ENCODE assay signal across 16 cellular contexts in the genomic region with DNA sequence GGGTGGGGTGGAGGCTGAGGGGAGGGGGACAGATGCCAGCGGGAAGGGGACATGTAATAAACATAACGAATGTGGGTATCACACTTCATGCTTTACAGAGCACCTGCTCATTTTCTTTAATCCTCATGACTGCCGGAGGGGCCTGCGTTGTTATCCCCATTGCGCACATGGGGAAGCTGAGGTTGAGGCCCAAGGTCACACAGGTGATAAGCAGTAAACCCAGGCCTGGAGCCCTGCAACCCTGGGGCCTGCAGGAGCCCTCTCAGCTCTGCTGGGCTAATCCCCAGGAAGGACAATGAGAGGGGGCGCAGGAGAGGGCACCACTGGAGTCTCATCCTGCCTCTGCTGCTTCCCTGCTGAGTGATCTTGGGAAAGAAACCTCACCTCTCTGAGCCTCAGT.
A peak's percentile ranks its signal among the peaks of the same experiment; 100 is the strongest.
DNase-seq lines count a peak whose midpoint lies in the region; ATAC-seq and TF ChIP-seq lines count a peak whose summit lies in the region.
"Had no signal": no experiment of that assay in that cellular context is flagged by ENCODE, and none has a peak within 500 bp of the region (broad histone marks: within the 10 kb centered on the region; RNA-seq: fewer than 3 reads in every experiment).

No MANE protein-coding gene starts in this region.

- no peaks in the 10 kb centered on the region for H3K27me3 ChIP-seq in neural progenitor cell
- H3K27me3 ChIP-seq: BLaER1 treated with 17β-estradiol and CSF1 and Interleukin-3, amounts not matched to agents 10 nM and 100 nM had no signal

- peak overlapping the region; percentile 34 for H3K4me2 ChIP-seq in neural progenitor cell
- H3K4me2 ChIP-seq: BLaER1 treated with 17β-estradiol and CSF1 and Interleukin-3, amounts not matched to agents 10 nM and 100 nM had no signal

- intact Hi-C loops in cardiac septum (cut with DNase I) (loop anchor here (10.0 kb wide), 1 partner anchor 274 kb away; no protein-coding TSS in a partner anchor), Right ventricle myocardium superior (cut with DNase I) (no loop called here)
- intact Hi-C loops in activated CD8-positive, alpha-beta T cell treated with anti-CD3 and anti-CD28 coated beads for 36 hours (cut with micrococcal nuclease): no loop called here

- H3K9me3 ChIP-seq in neural progenitor cell (ENCODE audit: low read depth): no peaks in the 10 kb centered on the region
- H3K9me3 ChIP-seq: BLaER1 treated with 17β-estradiol and CSF1 and Interleukin-3, amounts not matched to agents 10 nM and 100 nM had no signal

- H3K4me3 Mint-ChIP-seq in WTC11: no peak overlapping the region
- H3K4me3 Mint-ChIP-seq in neural progenitor cell: no peak overlapping the region
- H3K4me3 Mint-ChIP-seq in activated CD8-positive, alpha-beta T cell treated with anti-CD3 and anti-CD28 coated beads for 36 hours: no peak overlapping the region
- H3K4me3 Mint-ChIP-seq: CD4-positive, alpha-beta memory T cell; HFFc6 had no signal

- peaks cover 39% of the 10 kb centered on the region for H3K4me1 Mint-ChIP-seq in WTC11
- H3K4me1 Mint-ChIP-seq in neural progenitor cell: peaks cover 47% of the 10 kb centered on the region
- no peaks in the 10 kb centered on the region for H3K4me1 Mint-ChIP-seq in activated CD8-positive, alpha-beta T cell treated with anti-CD3 and anti-CD28 coated beads for 36 hours (ENCODE audit: low read depth)

- H3K4me1 ChIP-seq in neural progenitor cell: peaks cover 34% of the 10 kb centered on the region

- H4K20me1 ChIP-seq in neural progenitor cell (ENCODE audit: low read depth): no peaks in the 10 kb centered on the region
- H4K20me1 ChIP-seq: BLaER1 treated with 17β-estradiol and CSF1 and Interleukin-3, amounts not matched to agents 10 nM and 100 nM had no signal

- no peak overlapping the region for H2AFZ ChIP-seq in neural progenitor cell (replicated peaks)

- no peak for ATAC-seq in Right ventricle myocardium superior (ENCODE audit: poor library complexity)
- no peak for ATAC-seq in WTC11
- no peak for ATAC-seq in activated CD8-positive, alpha-beta T cell treated with anti-CD3 and anti-CD28 coated beads for 36 hours
- ATAC-seq in GM19452 (IDR thresholded peaks at IDR 0.05; ENCODE audit: unreplicated experiment): no peak

- H3K27ac ChIP-seq in neural progenitor cell: no peak overlapping the region
- H3K27ac ChIP-seq: BLaER1 treated with 17β-estradiol and CSF1 and Interleukin-3, amounts not matched to agents 10 nM and 100 nM; HL-60 had no signal

- CTCF ChIA-PET in WTC11 (lab: Charles Lee): interaction anchor here (1.2 to 2.9 kb wide), 3 partner anchors 8 to 108 kb away, joined by 3 to 13 read pairs (median 3); no protein-coding TSS in a partner anchor
- CTCF ChIA-PET in activated CD8-positive, alpha-beta T cell treated with anti-CD3 and anti-CD28 coated beads for 36 hours (lab: Charles Lee): no interaction called here

- H3K36me3 Mint-ChIP-seq in WTC11: no peaks in the 10 kb centered on the region
- no peaks in the 10 kb centered on the region for H3K36me3 Mint-ChIP-seq in neural progenitor cell
- no peaks in the 10 kb centered on the region for H3K36me3 Mint-ChIP-seq in activated CD8-positive, alpha-beta T cell treated with anti-CD3 and anti-CD28 coated beads for 36 hours (ENCODE audit: low read depth)
- H3K36me3 Mint-ChIP-seq: CD4-positive, alpha-beta memory T cell had no signal

- H3K36me3 ChIP-seq in neural progenitor cell: no peaks in the 10 kb centered on the region
- H3K36me3 ChIP-seq: BLaER1 treated with 17β-estradiol and CSF1 and Interleukin-3, amounts not matched to agents 10 nM and 100 nM had no signal

- H3K9me3 Mint-ChIP-seq in WTC11: no peaks in the 10 kb centered on the region
- H3K9me3 Mint-ChIP-seq in neural progenitor cell: no peaks in the 10 kb centered on the region
- H3K9me3 Mint-ChIP-seq in activated CD8-positive, alpha-beta T cell treated with anti-CD3 and anti-CD28 coated beads for 36 hours: no peaks in the 10 kb centered on the region
- H3K9me3 Mint-ChIP-seq: CD4-positive, alpha-beta memory T cell; HFFc6 had no signal

- POLR2A ChIA-PET in WTC11 (lab: Charles Lee): no interaction called here
- POLR2A ChIA-PET in activated CD8-positive, alpha-beta T cell treated with anti-CD3 and anti-CD28 coated beads for 36 hours (lab: Charles Lee): no interaction called here

- H3F3A ChIP-seq in neural progenitor cell (ENCODE audit: low read depth): peaks cover 28% of the 10 kb centered on the region

- TF ChIP-seq CTCF in WTC11 (IDR thresholded peaks at IDR 0.05): no peak
- no peak for TF ChIP-seq CTCF in neural progenitor cell (IDR thresholded peaks at IDR 0.05)
- TF ChIP-seq CTCF in activated CD8-positive, alpha-beta T cell treated with anti-CD3 and anti-CD28 coated beads for 36 hours (IDR thresholded peaks at IDR 0.05): no peak

- H3K27ac Mint-ChIP-seq in WTC11: no peak overlapping the region
- no peak overlapping the region for H3K27ac Mint-ChIP-seq in neural progenitor cell
- no peak overlapping the region for H3K27ac Mint-ChIP-seq in activated CD8-positive, alpha-beta T cell treated with anti-CD3 and anti-CD28 coated beads for 36 hours
- H3K27ac Mint-ChIP-seq: CD4-positive, alpha-beta memory T cell; HFFc6 had no signal

- no peak overlapping the region for H3K9ac ChIP-seq in neural progenitor cell
- H3K9ac ChIP-seq: BLaER1 treated with 17β-estradiol and CSF1 and Interleukin-3, amounts not matched to agents 10 nM and 100 nM had no signal

- H3K27me3 Mint-ChIP-seq in WTC11 (ENCODE audit: low read depth) (peaks cover 4% of the 10 kb centered on the region), neural progenitor cell (ENCODE audit: insufficient read depth, low read depth) (peaks cover 8% of the 10 kb centered on the region)
- peaks cover 13% of the 10 kb centered on the region for H3K27me3 Mint-ChIP-seq in activated CD8-positive, alpha-beta T cell treated with anti-CD3 and anti-CD28 coated beads for 36 hours

- H3K4me3 ChIP-seq in neural progenitor cell: no peak overlapping the region
- H3K4me3 ChIP-seq: BLaER1 treated with 17β-estradiol and CSF1 and Interleukin-3, amounts not matched to agents 10 nM and 100 nM had no signal

- no peaks in the 10 kb centered on the region for H3K79me2 ChIP-seq in neural progenitor cell (ENCODE audit: low read depth)

- peak; percentile 39 for DNase-seq in cardiac septum (ENCODE audit: low spot score)
- DNase-seq in Right ventricle myocardium superior: no peak
- no peak for DNase-seq in WTC11 (ENCODE audit: low spot score)
- DNase-seq in neural progenitor cell (ENCODE audit: low spot score): no peak
- DNase-seq in activated CD8-positive, alpha-beta T cell treated with anti-CD3 and anti-CD28 coated beads for 36 hours: no peak
- no peak for DNase-seq in Ammon's horn (ENCODE audit: low spot score)
- DNase-seq: 8988T; AML-193; CD4-positive, alpha-beta memory T cell; GDM1; GOT3; HCEC 1CT; HFFc6 had no signal

TF ChIP-seq in WTC11, 78 proteins besides CTCF, POLR2A, EP300 and RAD21:
- TF ChIP-seq ZNF532 (CRISPR knock-in tag; IDR thresholded peaks at IDR 0.05; ENCODE audit: borderline replicate concordance) (no peak), ESRRA (CRISPR knock-in tag; IDR thresholded peaks at IDR 0.05; ENCODE audit: borderline replicate concordance) (peak; percentile 74; the same call in 1 of the 2 replicates)
